8 cellular contexts compared by ENCODE assay signal in genomic region chr1:117121589-117122296, GRCh38. TPM values are rescaled to one million over a fixed set of nuclear protein-coding genes. Genes with fewer than 3 reads are reported as not detected.
DNase-seq lines count a peak whose midpoint lies in the region; ATAC-seq and TF ChIP-seq lines count a peak whose summit lies in the region.

Gene TRIM45, minus strand, starts transcription at chr1:117121749. Its CDS starts 548 bp downstream, at chr1:117121201.

- H3K4me1 ChIP-seq in GM23338 (ENCODE audit: insufficient read depth) (peaks cover 12% of the 10 kb centered on the region), RWPE2 (ENCODE audit: insufficient read depth, poor library complexity, severe bottlenecking) (peaks cover 3% of the 10 kb centered on the region)

- no peaks in the 10 kb centered on the region for H3F3A ChIP-seq in GM23338 (replicated peaks; ENCODE audit: low read depth)

- H3K27ac Mint-ChIP-seq in GM23338, result peak within 1 kb of the TSS; percentile 94
- peak within 1 kb of the TSS; percentile 69 for H3K27ac Mint-ChIP-seq in nephron progenitor cell
- H3K27ac Mint-ChIP-seq in stimulated activated naive CD8-positive, alpha-beta T cell treated with anti-CD3 and anti-CD28 coated beads, Interleukin-15, Interleukin-2, amounts not matched to agents 100 ng/mL and 50 ng/mL, for 24 hours, result peak within 1 kb of the TSS; percentile 74

- peaks cover 16% of the 10 kb centered on the region for H3K36me3 Mint-ChIP-seq in GM23338 (ENCODE audit: low read depth)
- H3K36me3 Mint-ChIP-seq in nephron progenitor cell (ENCODE audit: low read depth), result peaks cover 24% of the 10 kb centered on the region
- no peaks in the 10 kb centered on the region for H3K36me3 Mint-ChIP-seq in stimulated activated naive CD8-positive, alpha-beta T cell treated with anti-CD3 and anti-CD28 coated beads, Interleukin-15, Interleukin-2, amounts not matched to agents 100 ng/mL and 50 ng/mL, for 24 hours (ENCODE audit: low read depth)

- H3K27ac ChIP-seq in GM23338 (ENCODE audit: low read depth) (peak within 1 kb of the TSS; percentile 86), RWPE2 (ENCODE audit: poor library complexity, severe bottlenecking) (peak within 1 kb of the TSS; percentile 21)

- peak within 1 kb of the TSS; percentile 79 for H2AFZ ChIP-seq in GM23338

- H3K27me3 Mint-ChIP-seq in GM23338 (ENCODE audit: insufficient read depth, low read depth, poor library complexity), result peaks cover 11% of the 10 kb centered on the region
- H3K27me3 Mint-ChIP-seq in nephron progenitor cell (ENCODE audit: low read depth, poor library complexity), result peaks cover under 1% of the 10 kb centered on the region
- H3K27me3 Mint-ChIP-seq in stimulated activated naive CD8-positive, alpha-beta T cell treated with anti-CD3 and anti-CD28 coated beads, Interleukin-15, Interleukin-2, amounts not matched to agents 100 ng/mL and 50 ng/mL, for 24 hours, result peaks cover 19% of the 10 kb centered on the region

- H3K27me3 ChIP-seq in GM23338 (ENCODE audit: insufficient read depth), result no peaks in the 10 kb centered on the region
- no peaks in the 10 kb centered on the region for H3K27me3 ChIP-seq in RWPE2 (ENCODE audit: insufficient read depth, poor library complexity, severe bottlenecking)

- H4K20me1 ChIP-seq in GM23338 (replicated peaks; ENCODE audit: insufficient read depth), result no peaks in the 10 kb centered on the region

- DNase-seq in EL, result peak; percentile 97
- peak; percentile 96 for DNase-seq in GM23338 (ENCODE audit: low spot score)
- DNase-seq in Kasumi-1 (lab: John Stamatoyannopoulos, UW), result peak; percentile 91 to 94
- DNase-seq in RWPE2 (ENCODE audit: low spot score), result peak; percentile 94
- peak; percentile 93 for DNase-seq in activated effector memory CD4-positive, alpha-beta T cell treated with anti-CD3 and anti-CD28 coated beads, Interleukin-2, amount 50 U/mL, for 16 hours
- peak; percentile 92 for DNase-seq in fibroblast of the conjunctiva (ENCODE audit: low read depth)
- peak; percentile 96 for DNase-seq in nephron progenitor cell

- H3K9me3 Mint-ChIP-seq in GM23338, result no peaks in the 10 kb centered on the region
- no peaks in the 10 kb centered on the region for H3K9me3 Mint-ChIP-seq in nephron progenitor cell
- no peaks in the 10 kb centered on the region for H3K9me3 Mint-ChIP-seq in stimulated activated naive CD8-positive, alpha-beta T cell treated with anti-CD3 and anti-CD28 coated beads, Interleukin-15, Interleukin-2, amounts not matched to agents 100 ng/mL and 50 ng/mL, for 24 hours

- peaks cover 11% of the 10 kb centered on the region for H3K4me1 Mint-ChIP-seq in GM23338
- H3K4me1 Mint-ChIP-seq in nephron progenitor cell, result peaks cover 33% of the 10 kb centered on the region
- H3K4me1 Mint-ChIP-seq in stimulated activated naive CD8-positive, alpha-beta T cell treated with anti-CD3 and anti-CD28 coated beads, Interleukin-15, Interleukin-2, amounts not matched to agents 100 ng/mL and 50 ng/mL, for 24 hours (ENCODE audit: low read depth), result peaks cover 8% of the 10 kb centered on the region

- no peaks in the 10 kb centered on the region for H3K9me2 ChIP-seq in GM23338 (ENCODE audit: insufficient read depth)

- no peaks in the 10 kb centered on the region for H3K9me3 ChIP-seq in RWPE2 (ENCODE audit: severe bottlenecking)

- H3K36me3 ChIP-seq in GM23338 (ENCODE audit: insufficient read depth) (no peaks in the 10 kb centered on the region), RWPE2 (ENCODE audit: low read depth) (no peaks in the 10 kb centered on the region)

- peak; percentile 95 for ATAC-seq in GM23338
- peak; percentile 98 for ATAC-seq in RWPE2 (ENCODE audit: low read depth)

- H3K4me3 Mint-ChIP-seq in GM23338, result peak within 1 kb of the TSS; percentile 85
- H3K4me3 Mint-ChIP-seq in nephron progenitor cell, result peak within 1 kb of the TSS; percentile 86
- peak within 1 kb of the TSS; percentile 78 for H3K4me3 Mint-ChIP-seq in stimulated activated naive CD8-positive, alpha-beta T cell treated with anti-CD3 and anti-CD28 coated beads, Interleukin-15, Interleukin-2, amounts not matched to agents 100 ng/mL and 50 ng/mL, for 24 hours

- peaks cover 4% of the 10 kb centered on the region; the same call in 1 of the 2 replicates for H3K79me2 ChIP-seq in GM23338 (replicated peaks; ENCODE audit: insufficient read depth)

- peak within 1 kb of the TSS; percentile 82 for H3K4me2 ChIP-seq in GM23338

- H3K4me3 ChIP-seq in GM23338 (peak within 1 kb of the TSS; percentile 77), RWPE2 (ENCODE audit: severe bottlenecking) (peak within 1 kb of the TSS; percentile 65)

- peak; percentile 62 to 78 for TF ChIP-seq CTCF in GM23338 (conservative IDR thresholded peaks at IDR 0.05; ENCODE audit: low read depth in 2 of 2)
- peak; percentile 87 for TF ChIP-seq CTCF in RWPE2 (IDR thresholded peaks at IDR 0.05; ENCODE audit: poor library complexity, severe bottlenecking)
- peak; percentile 57 for TF ChIP-seq CTCF in nephron progenitor cell (IDR thresholded peaks at IDR 0.05)

TF ChIP-seq in GM23338, 12 proteins besides CTCF, POLR2A, EP300 and RAD21:
- TF ChIP-seq POLR2AphosphoS5 (IDR thresholded peaks at IDR 0.05; ENCODE audit: low read depth), result peak; percentile 77
- no peak for TF ChIP-seq EZH2phosphoT487 (IDR thresholded peaks at IDR 0.05; ENCODE audit: unreplicated experiment)
- TF ChIP-seq ETS1 (IDR thresholded peaks at IDR 0.05), result no peak
- TF ChIP-seq ZNF114 (CRISPR knock-in tag; IDR thresholded peaks at IDR 0.05), result no peak
- peak; percentile 6; the same call in 1 of the 2 replicates for TF ChIP-seq CREB1 (CRISPR knock-in tag; IDR thresholded peaks at IDR 0.05; ENCODE audit: low read depth)

RNA-seq across cellular contexts. Expression of gene TRIM45, which starts in this region (rescaled TPM):
- total RNA-seq in GM23338 (2014; rRNA removed; shearing (Covaris generic)), result 11.6 and 15.0 TPM in 2 replicates
- polyA plus RNA-seq in GM23338 (2016; fragmentation: Nextera tagmentation; extraction: Ambion mirVana), result 7.9 and 8.8 TPM in 2 replicates

Comparison
In these comparisons a context has a peak if more than half of its experiments do, and no peak if none do; other contexts are left out.
1. Peak in every context shown above with its lines: DNase-seq, ATAC-seq, H3K4me3 ChIP-seq and H3K27ac ChIP-seq.